ENCODE assay signal across 1 cellular context in the genomic region with DNA sequence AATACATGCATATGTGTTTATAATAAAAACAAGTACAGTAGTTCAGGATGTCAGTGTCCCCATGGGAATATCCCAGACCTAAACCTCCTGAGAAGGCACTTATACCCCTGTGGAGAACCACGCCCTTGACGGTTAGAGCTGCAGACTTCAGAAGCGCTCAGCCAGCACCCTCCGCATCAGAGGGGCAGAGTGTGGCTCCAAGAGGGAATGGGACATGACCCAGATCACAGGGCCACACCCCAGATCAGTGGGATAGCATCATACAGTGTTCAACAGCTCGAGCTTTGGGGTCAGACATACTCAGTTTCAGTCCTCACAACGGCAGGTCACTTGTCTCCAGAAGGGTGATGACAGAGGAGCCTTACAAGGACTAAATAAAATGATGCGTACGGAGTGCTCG.
TF ChIP-seq lines count a peak whose summit lies in the region.

No MANE protein-coding gene starts in this region.

TF ChIP-seq in K562, 482 proteins besides CTCF, POLR2A, EP300 and RAD21 (continued from another document):
- TF ChIP-seq CEBPG (CRISPR knock-in tag; IDR thresholded peaks at IDR 0.05): no peak
- TF ChIP-seq CEBPG (tag; conservative IDR thresholded peaks at IDR 0.05 in 1 of 2, IDR thresholded peaks at IDR 0.05 in 1 of 2): no peak
- TF ChIP-seq ZNF699 (CRISPR knock-in tag; IDR thresholded peaks at IDR 0.05; ENCODE audit: insufficient replicate concordance): no peak
- no peak for TF ChIP-seq LEF1 (IDR thresholded peaks at IDR 0.05)
- no peak for TF ChIP-seq CREBBP (IDR thresholded peaks at IDR 0.05; ENCODE audit: low read depth, low read length)
- TF ChIP-seq, protein P1, sequence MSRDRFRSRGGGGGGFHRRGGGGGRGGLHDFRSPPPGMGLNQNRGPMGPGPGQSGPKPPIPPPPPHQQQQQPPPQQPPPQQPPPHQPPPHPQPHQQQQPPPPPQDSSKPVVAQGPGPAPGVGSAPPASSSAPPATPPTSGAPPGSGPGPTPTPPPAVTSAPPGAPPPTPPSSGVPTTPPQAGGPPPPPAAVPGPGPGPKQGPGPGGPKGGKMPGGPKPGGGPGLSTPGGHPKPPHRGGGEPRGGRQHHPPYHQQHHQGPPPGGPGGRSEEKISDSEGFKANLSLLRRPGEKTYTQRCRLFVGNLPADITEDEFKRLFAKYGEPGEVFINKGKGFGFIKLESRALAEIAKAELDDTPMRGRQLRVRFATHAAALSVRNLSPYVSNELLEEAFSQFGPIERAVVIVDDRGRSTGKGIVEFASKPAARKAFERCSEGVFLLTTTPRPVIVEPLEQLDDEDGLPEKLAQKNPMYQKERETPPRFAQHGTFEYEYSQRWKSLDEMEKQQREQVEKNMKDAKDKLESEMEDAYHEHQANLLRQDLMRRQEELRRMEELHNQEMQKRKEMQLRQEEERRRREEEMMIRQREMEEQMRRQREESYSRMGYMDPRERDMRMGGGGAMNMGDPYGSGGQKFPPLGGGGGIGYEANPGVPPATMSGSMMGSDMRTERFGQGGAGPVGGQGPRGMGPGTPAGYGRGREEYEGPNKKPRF (IDR thresholded peaks at IDR 0.05; ENCODE audit: low read depth, low read length): no peak
- TF ChIP-seq SETDB1 (IDR thresholded peaks at IDR 0.05; ENCODE audit: low read length): no peak
- no peak for TF ChIP-seq CBX1 (IDR thresholded peaks at IDR 0.05; ENCODE audit: low read depth)
- TF ChIP-seq CTCFL (IDR thresholded peaks at IDR 0.05; ENCODE audit: borderline replicate concordance, insufficient read depth, low read depth, low read length, poor library complexity, severe bottlenecking): no peak
- TF ChIP-seq TCFL5 (CRISPR knock-in tag; conservative IDR thresholded peaks at IDR 0.05): no peak
